In the genomic region with DNA sequence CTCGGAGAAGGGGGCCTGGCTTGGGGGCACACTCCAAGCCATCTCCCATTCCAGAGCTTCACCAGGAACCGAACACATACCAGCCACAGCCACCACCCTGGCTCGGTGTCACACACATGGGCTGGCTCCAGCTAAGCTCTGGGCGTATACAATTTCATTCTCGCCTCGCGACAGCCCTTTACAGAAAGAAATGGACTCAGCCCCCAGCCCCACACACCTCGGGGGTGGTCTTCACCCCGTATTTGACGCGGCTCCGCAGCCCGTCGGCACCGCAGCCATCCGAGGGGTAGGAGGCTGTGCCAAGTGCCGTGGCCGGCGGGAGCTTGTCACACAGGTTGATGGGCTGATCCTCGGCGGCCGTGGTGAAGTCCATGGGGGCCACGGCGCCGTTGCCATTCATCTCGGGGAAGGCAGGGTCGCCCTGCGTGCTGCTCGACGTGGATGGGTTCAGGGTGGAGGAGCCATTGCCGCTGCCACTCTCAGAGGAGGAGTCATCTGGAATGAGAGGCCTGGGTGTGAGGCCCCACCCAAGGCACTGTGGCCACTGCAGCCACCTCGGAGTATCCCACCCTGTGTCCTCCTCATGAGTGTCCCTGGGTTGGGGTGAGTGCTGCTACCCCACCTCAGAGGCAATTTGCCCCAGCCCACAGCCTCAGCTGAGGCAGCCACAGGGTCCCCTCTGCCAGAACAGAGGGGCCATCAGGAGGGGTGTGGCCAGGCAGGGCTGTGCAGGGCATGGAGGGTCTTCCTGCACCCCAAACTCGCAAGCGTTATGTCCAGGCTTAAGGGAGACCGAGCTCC, we compare ENCODE assay signal across 16 cellular contexts.
DNase-seq lines count a peak whose midpoint lies in the region; TF ChIP-seq lines count a peak whose summit lies in the region.
"Had no signal": no experiment of that assay in that cellular context is flagged by ENCODE, and none has a peak within 500 bp of the region (broad histone marks: within the 10 kb centered on the region; RNA-seq: fewer than 3 reads in every experiment).

No MANE protein-coding gene starts in this region.

- H3K36me3 ChIP-seq in breast epithelium (peaks cover 9% of the 10 kb centered on the region), mammary epithelial cell (ENCODE audit: insufficient read depth, low read length) (no peaks in the 10 kb centered on the region), mesodermal cell (ENCODE audit: control insufficient read depth, insufficient read depth, low read length) (peaks cover 76% of the 10 kb centered on the region), tibial nerve (peaks cover 0 to 58% (median 4%) of the 10 kb centered on the region in 3 donors)

- H2AFZ ChIP-seq in mammary epithelial cell (ENCODE audit: low read depth, low read length): no peak overlapping the region

- H3K27me3 Mint-ChIP-seq in brain (no peaks in the 10 kb centered on the region), nephron progenitor cell (ENCODE audit: low read depth, poor library complexity) (peaks cover 6% of the 10 kb centered on the region)
- H3K27me3 Mint-ChIP-seq: CD4-positive, CD25-positive, alpha-beta regulatory T cell had no signal

- H3K36me3 Mint-ChIP-seq in brain (peaks cover 22% of the 10 kb centered on the region), nephron progenitor cell (ENCODE audit: low read depth) (peaks cover 20% of the 10 kb centered on the region)

- no peak for TF ChIP-seq CTCF in breast epithelium (IDR thresholded peaks at IDR 0.05)
- TF ChIP-seq CTCF in mammary epithelial cell (conservative IDR thresholded peaks at IDR 0.05 in 1 of 2, IDR thresholded peaks at IDR 0.05 in 1 of 2; ENCODE audit: extremely low read depth in 1 of 2, insufficient read depth in 1 of 2, low read depth in 1 of 2, low read length in 2 of 2): no peak
- TF ChIP-seq CTCF in brain (conservative IDR thresholded peaks at IDR 0.05): no peak
- no peak for TF ChIP-seq CTCF in tibial nerve (IDR thresholded peaks at IDR 0.05)
- no peak for TF ChIP-seq CTCF in nephron progenitor cell (IDR thresholded peaks at IDR 0.05)

- no peaks in the 10 kb centered on the region for H3K79me2 ChIP-seq in mammary epithelial cell (ENCODE audit: insufficient read depth, low read length)

- H3K4me3 ChIP-seq in breast epithelium (no peak overlapping the region), mammary epithelial cell (replicated peaks in 1 of 3; ENCODE audit: insufficient read depth in 1 of 3, low read depth in 2 of 3, low read length in 3 of 3) (no peak overlapping the region), mesodermal cell (ENCODE audit: extremely low read depth, insufficient read depth, low read length, poor library complexity, severe bottlenecking) (peak overlapping the region; percentile 8), tibial nerve (no peak overlapping the region)

- TF ChIP-seq POLR2A in breast epithelium (IDR thresholded peaks at IDR 0.05) (no peak), tibial nerve (IDR thresholded peaks at IDR 0.05) (no peak)

- no peak for TF ChIP-seq EP300 in tibial nerve (IDR thresholded peaks at IDR 0.05)

- H3K4me1 Mint-ChIP-seq in brain (peaks cover 33% of the 10 kb centered on the region), nephron progenitor cell (peaks cover 50% of the 10 kb centered on the region)

- H4K20me1 ChIP-seq in mammary epithelial cell (ENCODE audit: insufficient read depth, low read length): no peaks in the 10 kb centered on the region

- in situ Hi-C loops in mammary epithelial cell (cut with MboI; ENCODE audit: low sequenced_read_pairs in 2 of 2): loop anchor here in 1 of 2 donors (25.0 kb wide), 1 partner anchor 244 kb away; a partner anchor contains a TSS

- DNase-seq in breast epithelium (ENCODE audit: low spot score in 2 of 2) (no peak), mammary epithelial cell (no peak), tibial nerve (ENCODE audit: low spot score in 2 of 2) (no peak), DMS79 (lab: John Stamatoyannopoulos, UW) (no peak), inferior parietal cortex (ENCODE audit: extremely low spot score) (no peak), nephron progenitor cell (no peak)
- DNase-seq: activated gamma-delta T cell treated with Interleukin-2 at 50 U/mL for 16 hours; CD4-positive, CD25-positive, alpha-beta regulatory T cell; effector CD4-positive, alpha-beta T cell; NCI-H1105 treated with DMSO at 0.1 percent for 48 hours; spleen had no signal

- no peaks in the 10 kb centered on the region for H3K9me3 Mint-ChIP-seq in brain
- H3K9me3 Mint-ChIP-seq in nephron progenitor cell: no peaks in the 10 kb centered on the region
- H3K9me3 Mint-ChIP-seq: CD4-positive, CD25-positive, alpha-beta regulatory T cell; T-helper 1 cell treated with Interleukin-12 subunit alpha and Interleukin-12 subunit beta and Interleukin-4 antibody, amounts not matched to agents 30 μg/mL and 1 μg/mL, for 36 hours had no signal

- dilution Hi-C loops in mammary epithelial cell (cut with HindIII; ENCODE audit: low sequenced_read_pairs): no loop called here

- CTCF ChIA-PET in mammary epithelial cell (lab: Charles Lee; ENCODE audit: low non-redundant PET): no interaction called here

- peak overlapping the region in 2 of 5 experiments; percentile 18 to 77 for H3K4me3 Mint-ChIP-seq in brain
- no peak overlapping the region for H3K4me3 Mint-ChIP-seq in nephron progenitor cell
- H3K4me3 Mint-ChIP-seq: CD4-positive, CD25-positive, alpha-beta regulatory T cell; T-helper 1 cell treated with Interleukin-12 subunit alpha and Interleukin-12 subunit beta and Interleukin-4 antibody, amounts not matched to agents 30 μg/mL and 1 μg/mL, for 36 hours had no signal

- H3K27me3 ChIP-seq in breast epithelium (no peaks in the 10 kb centered on the region), mammary epithelial cell (ENCODE audit: insufficient read depth, low read length) (no peaks in the 10 kb centered on the region), tibial nerve (no peaks in the 10 kb centered on the region)
- H3K27me3 ChIP-seq: spleen, upper lobe of right lung had no signal

- WGBS in mammary epithelial cell (ENCODE audit: low coverage, missing lambda C conversion rate): 89% methylated on average over 13 of the region's 35 CpGs
- WGBS in mesodermal cell (ENCODE audit: insufficient coverage in 2 of 2), 2 experiments: 95 to 97% methylated on average over 33 to 34 of the region's 35 CpGs
- WGBS in tibial nerve, 2 donors: 81 to 84% methylated on average over 27 to 35 of the region's 35 CpGs

- H3K9me3 ChIP-seq in breast epithelium: no peaks in the 10 kb centered on the region
- no peaks in the 10 kb centered on the region for H3K9me3 ChIP-seq in mammary epithelial cell (replicated peaks; ENCODE audit: insufficient read depth, low read length)
- no peaks in the 10 kb centered on the region for H3K9me3 ChIP-seq in mesodermal cell (ENCODE audit: control insufficient read depth, low read length)
- no peaks in the 10 kb centered on the region for H3K9me3 ChIP-seq in tibial nerve
- H3K9me3 ChIP-seq: psoas muscle, spleen, upper lobe of right lung had no signal

- BruUV-seq in mammary epithelial cell (replicated peaks; lab: Mats Ljungman, UMichigan): no TSS peak

- peak overlapping the region in 3 of 5 experiments; percentile 30 to 92 (median 80) for H3K27ac Mint-ChIP-seq in brain
- no peak overlapping the region for H3K27ac Mint-ChIP-seq in nephron progenitor cell
- H3K27ac Mint-ChIP-seq: T-helper 1 cell treated with Interleukin-12 subunit alpha and Interleukin-12 subunit beta and Interleukin-4 antibody, amounts not matched to agents 30 μg/mL and 1 μg/mL, for 36 hours had no signal

- no peak overlapping the region for H3K9ac ChIP-seq in mammary epithelial cell (ENCODE audit: insufficient read depth, low read length)

- intact Hi-C loops in breast epithelium (cut with DNase I; ENCODE audit: low total_unique reads) (no loop called here), mammary epithelial cell (cut with micrococcal nuclease) (loop anchor here (10.0 kb wide), 1 partner anchor 121 kb away; no protein-coding TSS in a partner anchor)

- peak overlapping the region; percentile 55 to 64 for H3K27ac ChIP-seq in breast epithelium
- no peak overlapping the region for H3K27ac ChIP-seq in mammary epithelial cell (ENCODE audit: insufficient read depth, low read depth, low read length)
- peak overlapping the region; percentile 96 for H3K27ac ChIP-seq in mesodermal cell (ENCODE audit: low read depth, low read length, severe bottlenecking)
- H3K27ac ChIP-seq in tibial nerve: peak overlapping the region in 3 of 4 donors; percentile 64 to 85 (median 77)
- H3K27ac ChIP-seq: psoas muscle, upper lobe of right lung had no signal

- H3K4me2 ChIP-seq in mammary epithelial cell (ENCODE audit: insufficient read depth, low read depth, low read length): no peak overlapping the region

- H3K4me1 ChIP-seq in breast epithelium (peaks cover 7% of the 10 kb centered on the region in 2 donors), mammary epithelial cell (ENCODE audit: insufficient read depth, low read length) (peaks cover 9% of the 10 kb centered on the region), mesodermal cell (ENCODE audit: control insufficient read depth, insufficient read depth, low read length, poor library complexity, severe bottlenecking) (peaks cover 36% of the 10 kb centered on the region), tibial nerve (peaks cover 0 to 61% (median 24%) of the 10 kb centered on the region in 4 donors)
